ENCODE assay signal across 12 cellular contexts in the genomic region with DNA sequence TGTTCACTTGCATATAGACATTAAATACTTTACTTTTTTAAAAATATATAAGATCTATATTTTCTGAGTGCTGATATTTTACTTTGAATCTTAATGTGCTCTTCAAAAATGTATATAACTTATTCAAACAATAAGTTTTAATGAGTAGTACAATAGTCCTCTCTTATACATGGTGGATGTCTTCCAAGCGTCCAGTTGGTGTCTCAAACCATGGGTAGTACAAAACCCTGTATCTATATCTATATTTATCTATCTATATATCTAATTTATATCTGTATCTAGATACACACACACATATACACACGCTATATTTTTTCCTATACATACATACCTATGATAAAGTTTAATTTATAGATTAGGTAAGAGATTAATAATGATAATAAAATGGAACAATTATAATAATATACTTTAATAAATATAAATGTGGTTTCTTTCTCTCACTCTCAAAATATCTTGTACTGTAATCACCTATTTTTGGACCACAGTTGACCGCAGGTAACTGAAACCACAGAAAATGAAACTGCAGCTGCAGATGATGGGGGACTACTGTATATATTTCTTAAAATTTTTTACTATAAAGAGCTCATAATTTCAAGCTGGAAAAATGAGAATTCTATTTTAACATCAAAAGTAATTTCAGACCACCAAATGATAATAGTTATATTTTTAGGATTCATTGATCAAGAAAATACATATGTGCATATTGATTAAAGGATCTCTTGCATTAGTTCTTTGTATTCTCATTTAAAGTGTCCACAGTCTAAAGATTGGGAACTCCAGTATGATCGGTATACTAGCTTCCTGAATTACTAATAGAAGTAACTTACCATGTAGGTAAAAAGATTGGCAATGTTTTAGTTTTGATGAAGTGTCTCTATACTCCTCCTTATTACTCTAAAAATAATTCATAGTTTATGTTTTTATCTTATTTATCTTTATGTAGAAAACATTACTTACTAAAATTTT.
DNase-seq lines count a peak whose midpoint lies in the region; ATAC-seq and TF ChIP-seq lines count a peak whose summit lies in the region.
"Had no signal": no experiment of that assay in that cellular context is flagged by ENCODE, and none has a peak within 500 bp of the region (broad histone marks: within the 10 kb centered on the region; RNA-seq: fewer than 3 reads in every experiment).

No MANE protein-coding gene starts in this region.

- TF ChIP-seq CTCF in DOHH2 (IDR thresholded peaks at IDR 0.05; ENCODE audit: low read depth, low read length, poor library complexity, severe bottlenecking): no peak
- no peak for TF ChIP-seq CTCF in KMS-11 (conservative IDR thresholded peaks at IDR 0.05; ENCODE audit: low read depth, low read length)
- TF ChIP-seq CTCF in right atrium auricular region (IDR thresholded peaks at IDR 0.05): no peak

- peaks cover 76% of the 10 kb centered on the region for H3K4me1 ChIP-seq in DOHH2 (ENCODE audit: control insufficient read depth, low read length)
- peaks cover 96% of the 10 kb centered on the region for H3K4me1 ChIP-seq in KMS-11 (ENCODE audit: low read depth, poor library complexity, severe bottlenecking)
- no peaks in the 10 kb centered on the region for H3K4me1 ChIP-seq in effector memory CD4-positive, alpha-beta T cell (ENCODE audit: control insufficient read depth, insufficient read depth, low read length, poor library complexity, severe bottlenecking)
- no peaks in the 10 kb centered on the region for H3K4me1 ChIP-seq in right atrium auricular region

- peak; percentile 91 for ATAC-seq in GM19452 (IDR thresholded peaks at IDR 0.05; ENCODE audit: unreplicated experiment)
- ATAC-seq in HG02885 (IDR thresholded peaks at IDR 0.05; ENCODE audit: poor library complexity, unreplicated experiment): peak; percentile 95
- ATAC-seq: left lobe of liver had no signal

- H3F3A ChIP-seq in DOHH2 (ENCODE audit: control insufficient read depth, insufficient read depth): peaks cover 23% of the 10 kb centered on the region

- no peak overlapping the region for H2AFZ ChIP-seq in KMS-11 (ENCODE audit: low read depth)

- peaks cover 26% of the 10 kb centered on the region for H3K9me3 ChIP-seq in DOHH2 (ENCODE audit: control insufficient read depth, insufficient read depth, low read length)
- H3K9me3 ChIP-seq in effector memory CD4-positive, alpha-beta T cell (ENCODE audit: control insufficient read depth, low read length): no peaks in the 10 kb centered on the region
- no peaks in the 10 kb centered on the region for H3K9me3 ChIP-seq in right atrium auricular region
- H3K9me3 ChIP-seq: ovary had no signal

- no peak for DNase-seq in HuH-7 (ENCODE audit: low spot score)
- DNase-seq in activated T-cell treated with anti-CD3 and anti-CD28 coated beads, Interleukin-2, amount 50 U/mL, for 48 hours: no peak
- no peak for DNase-seq in effector memory CD4-positive, alpha-beta T cell
- no peak for DNase-seq in right atrium auricular region (ENCODE audit: low spot score)
- DNase-seq: central memory CD4-positive, alpha-beta T cell; NCI-H524; ovary had no signal

- H3K36me3 ChIP-seq in DOHH2 (ENCODE audit: control insufficient read depth, low read length): peaks cover 55% of the 10 kb centered on the region
- no peaks in the 10 kb centered on the region for H3K36me3 ChIP-seq in KMS-11 (ENCODE audit: insufficient read depth)
- no peaks in the 10 kb centered on the region for H3K36me3 ChIP-seq in effector memory CD4-positive, alpha-beta T cell (ENCODE audit: control insufficient read depth, insufficient read depth, low read length)
- no peaks in the 10 kb centered on the region for H3K36me3 ChIP-seq in right atrium auricular region
- H3K36me3 ChIP-seq: ovary had no signal

- H3K27me3 ChIP-seq in DOHH2 (ENCODE audit: control insufficient read depth, low read length): no peaks in the 10 kb centered on the region
- no peaks in the 10 kb centered on the region for H3K27me3 ChIP-seq in KMS-11 (ENCODE audit: insufficient read depth, low read depth)
- H3K27me3 ChIP-seq in effector memory CD4-positive, alpha-beta T cell (replicated peaks; ENCODE audit: control insufficient read depth, insufficient read depth, low read length, poor library complexity, severe bottlenecking): no peaks in the 10 kb centered on the region
- H3K27me3 ChIP-seq in right atrium auricular region: no peaks in the 10 kb centered on the region
- H3K27me3 ChIP-seq: ovary had no signal

- H3K4me3 ChIP-seq in DOHH2 (ENCODE audit: low read length) (peak overlapping the region; percentile 67), KMS-11 (IDR thresholded peaks at IDR 0.05; ENCODE audit: insufficient read depth, low read depth, low read length) (no peak overlapping the region), right atrium auricular region (no peak overlapping the region)
- no peak overlapping the region for H3K4me3 ChIP-seq in effector memory CD4-positive, alpha-beta T cell (ENCODE audit: insufficient read depth, low read depth, low read length, poor library complexity, severe bottlenecking)
- H3K4me3 ChIP-seq: ovary had no signal

- H3K4me2 ChIP-seq in DOHH2 (ENCODE audit: low read length) (peak overlapping the region; percentile 77), KMS-11 (peak overlapping the region; percentile 79)

- H3K27ac ChIP-seq in DOHH2 (ENCODE audit: low read depth, low read length) (peak overlapping the region; percentile 95), KMS-11 (peak overlapping the region; percentile 74), right atrium auricular region (no peak overlapping the region)
- H3K27ac ChIP-seq in effector memory CD4-positive, alpha-beta T cell (ENCODE audit: insufficient read depth, low read length, poor library complexity, severe bottlenecking): no peak overlapping the region
- H3K27ac ChIP-seq: ovary had no signal

- H3K9ac ChIP-seq in KMS-11: peak overlapping the region; percentile 8

- no peaks in the 10 kb centered on the region for H3K9me2 ChIP-seq in DOHH2 (replicated peaks; ENCODE audit: control insufficient read depth, low read length)

- H4K20me1 ChIP-seq in DOHH2 (ENCODE audit: control insufficient read depth, insufficient read depth, low read depth, low read length) (no peaks in the 10 kb centered on the region), KMS-11 (ENCODE audit: insufficient read depth) (no peaks in the 10 kb centered on the region)

- H3K79me2 ChIP-seq in DOHH2 (ENCODE audit: control insufficient read depth, low read length) (peaks cover 43% of the 10 kb centered on the region), KMS-11 (ENCODE audit: insufficient read depth, low read depth) (peaks cover 22% of the 10 kb centered on the region; the same call in 1 of the 2 replicates)

Comparison
In these comparisons a context has a peak if more than half of its experiments do, and no peak if none do; other contexts are left out.
1. H3K27ac ChIP-seq: peak in DOHH2 (single experiment) and KMS-11 (single experiment); none in effector memory CD4-positive, alpha-beta T cell (single experiment) and right atrium auricular region (0 of 2).